1 cellular context compared by ENCODE assay signal in the genomic region with DNA sequence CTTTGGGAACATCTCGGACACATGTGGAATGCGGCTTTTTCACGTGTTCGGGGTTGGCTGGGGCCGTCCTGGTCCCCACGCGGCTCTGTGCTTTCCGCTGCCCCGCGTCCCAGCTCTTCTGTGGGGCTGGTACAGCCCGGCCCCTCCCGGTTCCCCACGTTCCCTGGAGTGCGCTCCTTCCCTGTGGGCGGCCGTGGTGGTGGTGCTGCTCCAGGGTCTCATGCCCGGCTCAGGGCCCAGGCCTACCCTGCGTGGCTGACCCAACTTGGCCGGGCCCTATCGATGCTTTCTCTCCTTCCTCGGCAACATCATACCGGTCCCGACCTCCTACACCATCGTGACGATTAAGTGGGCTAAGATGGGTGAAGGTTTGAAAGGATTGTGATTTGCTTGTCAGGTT.
TF ChIP-seq lines count a peak whose summit lies in the region.

No MANE protein-coding gene starts in this region.

TF ChIP-seq in K562, 482 proteins besides CTCF, POLR2A, EP300 and RAD21:
- TF ChIP-seq POLR2G (IDR thresholded peaks at IDR 0.05; ENCODE audit: low read depth, low read length) (0 out of 2 replicates have a peak, but pooled peaks have one; percentile 2), GTF2E2 (tag; IDR thresholded peaks at IDR 0.05) (no peak)
